Comparison of ENCODE assay signal across 8 cellular contexts in genomic region chr3:36943601-36944000, GRCh38. TPM values are rescaled to one million over a fixed set of nuclear protein-coding genes. Genes with fewer than 3 reads are reported as not detected.
DNase-seq lines count a peak whose midpoint lies in the region; ATAC-seq and TF ChIP-seq lines count a peak whose summit lies in the region.

No MANE protein-coding gene starts in this region.

- peaks cover 6% of the 10 kb centered on the region for H3F3A ChIP-seq in smooth muscle cell (ENCODE audit: low read depth)

- no peaks in the 10 kb centered on the region for H4K20me1 ChIP-seq in smooth muscle cell (ENCODE audit: low read depth)

- TF ChIP-seq CTCF in WERI-Rb-1 (IDR thresholded peaks at IDR 0.05; ENCODE audit: low read depth, low read length): no peak
- no peak for TF ChIP-seq CTCF in smooth muscle cell (IDR thresholded peaks at IDR 0.05; ENCODE audit: borderline replicate concordance, insufficient read depth, poor library complexity, severe bottlenecking)

- H3K79me2 ChIP-seq in smooth muscle cell (ENCODE audit: low read depth): no peaks in the 10 kb centered on the region

- peaks cover 3% of the 10 kb centered on the region for H3K9me3 ChIP-seq in WERI-Rb-1 (ENCODE audit: severe bottlenecking)
- no peaks in the 10 kb centered on the region for H3K9me3 ChIP-seq in right cardiac atrium (ENCODE audit: control insufficient read depth, low read length)
- H3K9me3 ChIP-seq in smooth muscle cell (replicated peaks; ENCODE audit: low read depth): peaks cover 3% of the 10 kb centered on the region

- H3K4me3 ChIP-seq in WERI-Rb-1 (ENCODE audit: low read depth, low read length): peak overlapping the region; percentile 45
- peak overlapping the region; percentile 80 for H3K4me3 ChIP-seq in right cardiac atrium (ENCODE audit: low read length)
- peak overlapping the region; percentile 69 for H3K4me3 ChIP-seq in smooth muscle cell

- intact Hi-C loops in right cardiac atrium (cut with DNase I) (no loop called here), sciatic nerve (cut with DNase I) (no loop called here)

- ATAC-seq in right cardiac atrium: no peak
- ATAC-seq in sciatic nerve: no peak
- no peak for ATAC-seq in GM21786 (IDR thresholded peaks at IDR 0.05; ENCODE audit: unreplicated experiment)

- H3K9ac ChIP-seq in smooth muscle cell (ENCODE audit: low read depth): peak overlapping the region; percentile 31

- peak overlapping the region; percentile 99 for H3K4me2 ChIP-seq in smooth muscle cell

- H3K27me3 ChIP-seq in WERI-Rb-1 (ENCODE audit: insufficient read depth, low read depth, severe bottlenecking): no peaks in the 10 kb centered on the region
- no peaks in the 10 kb centered on the region for H3K27me3 ChIP-seq in right cardiac atrium (ENCODE audit: control insufficient read depth, insufficient read depth)
- no peaks in the 10 kb centered on the region for H3K27me3 ChIP-seq in smooth muscle cell (ENCODE audit: low read depth)

- no peaks in the 10 kb centered on the region for H3K36me3 ChIP-seq in WERI-Rb-1
- no peaks in the 10 kb centered on the region for H3K36me3 ChIP-seq in smooth muscle cell (ENCODE audit: low read depth)

- no peak overlapping the region for H3K27ac ChIP-seq in WERI-Rb-1
- H3K27ac ChIP-seq in right cardiac atrium (ENCODE audit: low read length): no peak overlapping the region
- H3K27ac ChIP-seq in smooth muscle cell (ENCODE audit: low read depth): no peak overlapping the region

- 17% methylated on average over 10 of the region's 10 CpGs for WGBS in right cardiac atrium
- 34% methylated on average over 10 of the region's 10 CpGs for WGBS in smooth muscle cell (ENCODE audit: low lambda C conversion rate)

- H2AFZ ChIP-seq in smooth muscle cell (ENCODE audit: low read depth): peak overlapping the region; percentile 95

- no peaks in the 10 kb centered on the region for H3K4me1 ChIP-seq in right cardiac atrium (ENCODE audit: control insufficient read depth, insufficient read depth, low read length)
- peaks cover 3% of the 10 kb centered on the region for H3K4me1 ChIP-seq in smooth muscle cell (ENCODE audit: low read depth)

- DNase-seq in NCI-H1105 treated with DMSO at 0.1 percent for 48 hours (lab: John Stamatoyannopoulos, UW): peak; percentile 7
- DNase-seq in NCI-H1105 (lab: John Stamatoyannopoulos, UW): no peak
- no peak for DNase-seq in WERI-Rb-1
- no peak for DNase-seq in right cardiac atrium
- DNase-seq in smooth muscle cell (lab: John Stamatoyannopoulos, UW; ENCODE audit: unreplicated experiment): no peak
- no peak for DNase-seq in sciatic nerve (ENCODE audit: low spot score)
- no peak for DNase-seq in SKM-1 (lab: John Stamatoyannopoulos, UW; ENCODE audit: unreplicated experiment)

RNA-seq across cellular contexts. Expression of gene TRANK1, which starts 1.3 kb away (rescaled TPM):
- 10 to 100 TPM in 3 of 4 donors, 1 to 10 TPM in 1; 7.9 to 13.2 (median 12.0) TPM for total RNA-seq in right cardiac atrium
- polyA plus RNA-seq in right cardiac atrium: 4.6 TPM
- 5.2 and 11.7 TPM in 2 replicates for total RNA-seq in smooth muscle cell
- 2.0 and 2.4 TPM in 2 replicates for polyA plus RNA-seq in smooth muscle cell
- total RNA-seq in sciatic nerve: 22.1 TPM

RNA-seq across cellular contexts. Expression of gene EPM2AIP1, which starts 49.3 kb away (rescaled TPM):
- 10 to 100 TPM; 19.7 to 23.0 (median 21.8) TPM for total RNA-seq in right cardiac atrium
- polyA plus RNA-seq in right cardiac atrium: 11.0 TPM
- total RNA-seq in smooth muscle cell: 18.6 and 26.0 TPM in 2 replicates
- 6.5 and 11.7 TPM in 2 replicates for polyA plus RNA-seq in smooth muscle cell
- total RNA-seq in sciatic nerve: 30.6 TPM

RNA-seq across cellular contexts. Expression of gene MLH1, which starts 49.7 kb away (rescaled TPM):
- total RNA-seq in right cardiac atrium: 10 to 100 TPM; 33.0 to 38.9 (median 37.1) TPM
- polyA plus RNA-seq in right cardiac atrium: 27.8 TPM
- 28.3 and 35.0 TPM in 2 replicates for total RNA-seq in smooth muscle cell
- polyA plus RNA-seq in smooth muscle cell: 16.6 and 22.6 TPM in 2 replicates
- total RNA-seq in sciatic nerve: 31.3 TPM
